In the genomic region with DNA sequence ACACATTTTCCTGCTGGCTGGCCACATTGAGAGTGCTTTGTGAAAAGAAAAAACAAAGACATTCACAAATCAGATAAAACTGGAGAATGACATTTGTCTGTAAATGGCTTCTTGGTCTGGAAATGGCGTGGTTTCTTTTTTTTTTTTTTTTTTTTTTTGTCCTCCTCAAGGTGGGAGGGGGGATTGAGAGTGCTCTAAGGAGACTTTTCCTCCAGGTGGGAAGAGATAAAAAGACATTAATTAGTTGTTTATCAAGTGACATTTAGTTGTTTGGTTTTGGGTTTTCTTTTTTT, we compare ENCODE assay signal across 8 cellular contexts.
DNase-seq lines count a peak whose midpoint lies in the region; ATAC-seq and TF ChIP-seq lines count a peak whose summit lies in the region.

No MANE protein-coding gene starts in this region.

- peaks cover 40 to 51% of the 10 kb centered on the region in 2 donors for H3K4me1 Mint-ChIP-seq in effector memory CD8-positive, alpha-beta T cell (ENCODE audit: low read depth in 2 of 2)

- peak overlapping the region; percentile 91 to 97 for H3K4me3 Mint-ChIP-seq in effector memory CD8-positive, alpha-beta T cell

- H3K4me2 ChIP-seq in OCI-LY3 (ENCODE audit: low read length) (peak overlapping the region; percentile 87), parathyroid adenoma (ENCODE audit: low read length) (peak overlapping the region; percentile 60)

- no peaks in the 10 kb centered on the region for H3K9me3 ChIP-seq in OCI-LY3 (ENCODE audit: insufficient read depth, low read length)
- no peaks in the 10 kb centered on the region for H3K9me3 ChIP-seq in parathyroid adenoma (ENCODE audit: control insufficient read depth, low read length)

- peaks cover 26% of the 10 kb centered on the region for H3K4me1 ChIP-seq in OCI-LY3 (ENCODE audit: low read length)
- peaks cover 36% of the 10 kb centered on the region for H3K4me1 ChIP-seq in parathyroid adenoma

- H3K9ac ChIP-seq in OCI-LY3 (ENCODE audit: low read length) (peak overlapping the region; percentile 88), parathyroid adenoma (peak overlapping the region; percentile 34)

- H3K79me2 ChIP-seq in OCI-LY3 (ENCODE audit: low read length) (peaks cover 86% of the 10 kb centered on the region), parathyroid adenoma (peaks cover 53% of the 10 kb centered on the region)

- TF ChIP-seq POLR2A in GM18526 (IDR thresholded peaks at IDR 0.05; ENCODE audit: extremely low read depth, insufficient read length) = peak; percentile 6

- H2AFZ ChIP-seq in OCI-LY3 (ENCODE audit: low read depth, low read length) (no peak overlapping the region), parathyroid adenoma (peak overlapping the region; percentile 69)

- H3K27me3 ChIP-seq in OCI-LY3 (ENCODE audit: low read depth, low read length) (no peaks in the 10 kb centered on the region), parathyroid adenoma (ENCODE audit: control insufficient read depth, insufficient read depth, low read length) (no peaks in the 10 kb centered on the region)

- DNase-seq in effector memory CD8-positive, alpha-beta T cell = no peak
- DNase-seq in 8988T = no peak
- DNase-seq in T1000 (lab: John Stamatoyannopoulos, UW) = no peak
- no peak for DNase-seq in activated gamma-delta T cell (lab: John Stamatoyannopoulos, UW)

- H3K4me3 ChIP-seq in OCI-LY3 (ENCODE audit: low read length) (peak overlapping the region; percentile 80), parathyroid adenoma (ENCODE audit: low read depth, low read length) (peak overlapping the region; percentile 89)

- H3K36me3 Mint-ChIP-seq in effector memory CD8-positive, alpha-beta T cell (ENCODE audit: insufficient read depth) = peaks cover 69% of the 10 kb centered on the region

- peak overlapping the region; percentile 96 to 98 for H3K27ac Mint-ChIP-seq in effector memory CD8-positive, alpha-beta T cell

- H3K27me3 Mint-ChIP-seq in effector memory CD8-positive, alpha-beta T cell = no peaks in the 10 kb centered on the region

- TF ChIP-seq CTCF in OCI-LY3 (IDR thresholded peaks at IDR 0.05; ENCODE audit: low read depth, low read length) (no peak), parathyroid adenoma (IDR thresholded peaks at IDR 0.05) (no peak)

- no peak for ATAC-seq in effector memory CD8-positive, alpha-beta T cell (replicated peaks)
- ATAC-seq in GM18517 (IDR thresholded peaks at IDR 0.05; ENCODE audit: unreplicated experiment) = no peak

- no peaks in the 10 kb centered on the region for H3K9me3 Mint-ChIP-seq in effector memory CD8-positive, alpha-beta T cell

- H3K27ac ChIP-seq in OCI-LY3 (ENCODE audit: low read length) (peak overlapping the region; percentile 82), parathyroid adenoma (peak overlapping the region; percentile 98)

- H3K36me3 ChIP-seq in OCI-LY3 (replicated peaks; ENCODE audit: low read depth, low read length) (peaks cover 28% of the 10 kb centered on the region), parathyroid adenoma (ENCODE audit: control insufficient read depth, insufficient read depth, low read length) (no peaks in the 10 kb centered on the region)

- H4K20me1 ChIP-seq in OCI-LY3 (ENCODE audit: insufficient read depth, low read length) = peaks cover 47% of the 10 kb centered on the region
